ENCODE assay signal across 35 cellular contexts in genomic region chr22:44292521-44292920, GRCh38. TPM values are rescaled to one million over a fixed set of nuclear protein-coding genes. Genes with fewer than 3 reads are reported as not detected.
"Had no signal": no experiment of that assay in that cellular context is flagged by ENCODE, and none has a peak within 500 bp of the region (broad histone marks: within the 10 kb centered on the region; RNA-seq: fewer than 3 reads in every experiment).

No MANE protein-coding gene starts in this region.

- H3K9me3 ChIP-seq: gastrocnemius medialis had no signal

- H3K36me3 ChIP-seq: adrenal gland, breast epithelium, cardiac muscle cell, esophagus muscularis mucosa, gastrocnemius medialis, WERI-Rb-1 had no signal

- H3K4me3 ChIP-seq: adrenal gland, breast epithelium, cardiac muscle cell, coronary artery, dorsolateral prefrontal cortex, esophagus muscularis mucosa, gastrocnemius medialis had no signal

- DNase-seq: activated B cell treated with CpG ODN at 0.5 μM for 24 hours; activated CD4-positive, alpha-beta T cell treated with anti-CD3 and anti-CD28 coated beads for 48 hours; activated CD4-positive, alpha-beta T cell treated with anti-CD3 and anti-CD28 coated beads, Interleukin-2, amount 50 U/mL, for 1 hour; activated CD4-positive, alpha-beta T cell treated with anti-CD3 and anti-CD28 coated beads, Interleukin-2, amount 50 U/mL, for 48 hours; activated CD8-positive, alpha-beta memory T cell treated with anti-CD3 and anti-CD28 coated beads for 24 hours; activated CD8-positive, alpha-beta T cell treated with anti-CD3 and anti-CD28 coated beads for 36 hours; activated effector memory CD4-positive, alpha-beta T cell treated with anti-CD3 and anti-CD28 coated beads, Interleukin-2, amount 50 U/mL, for 16 hours; activated naive CD4-positive, alpha-beta T cell treated with anti-CD3 and anti-CD28 coated beads for 36 hours; activated naive CD8-positive, alpha-beta T cell treated with anti-CD3 and anti-CD28 coated beads for 36 hours; activated naive CD8-positive, alpha-beta T cell treated with anti-CD3 and anti-CD28 coated beads, Interleukin-2, amount 50 U/mL, for 24 hours; activated T-cell treated with anti-CD3 and anti-CD28 coated beads, Interleukin-2, amount 50 U/mL, for 4 hours; adrenal gland; aorta; central memory CD4-positive, alpha-beta T cell; cerebellar nuclear complex; effector memory CD4-positive, alpha-beta T cell; erythroblast; foreskin keratinocyte; gastrocnemius medialis; SW 1271; T-cell; T-helper 9 cell had no signal

- H3K27me3 Mint-ChIP-seq: activated naive CD4-positive, alpha-beta T cell treated with anti-CD3 and anti-CD28 coated beads, Interleukin-2, amount 50 U/mL, for 24 hours; activated naive CD8-positive, alpha-beta T cell treated with anti-CD3 and anti-CD28 coated beads for 36 hours had no signal

- H3K4me1 Mint-ChIP-seq: activated B cell treated with CpG ODN at 0.5 μM for 24 hours; activated naive CD4-positive, alpha-beta T cell treated with anti-CD3 and anti-CD28 coated beads, Interleukin-2, amount 50 U/mL, for 24 hours; activated naive CD8-positive, alpha-beta T cell treated with anti-CD3 and anti-CD28 coated beads for 36 hours; activated naive CD8-positive, alpha-beta T cell treated with anti-CD3 and anti-CD28 coated beads, Interleukin-2, amount 50 U/mL, for 24 hours; T-cell had no signal

- ATAC-seq: activated CD4-positive, CD25-positive, alpha-beta regulatory T cell treated with anti-CD3 and anti-CD28 coated beads, Interleukin-2, amount 50 U/mL, for 24 hours; activated CD8-positive, alpha-beta T cell treated with anti-CD3 and anti-CD28 coated beads for 36 hours; activated naive CD8-positive, alpha-beta T cell treated with anti-CD3 and anti-CD28 coated beads, Interleukin-2, amount 50 U/mL, for 24 hours; activated T-cell treated with anti-CD3 and anti-CD28 coated beads, Interleukin-2, amount 50 U/mL, for 4 hours; foreskin keratinocyte; gastrocnemius medialis; T-cell had no signal

- H3K36me3 Mint-ChIP-seq: activated naive CD4-positive, alpha-beta T cell treated with anti-CD3 and anti-CD28 coated beads, Interleukin-2, amount 50 U/mL, for 24 hours; activated naive CD8-positive, alpha-beta T cell treated with anti-CD3 and anti-CD28 coated beads for 36 hours; T-cell had no signal

- H3K4me3 Mint-ChIP-seq: activated B cell treated with CpG ODN at 0.5 μM for 24 hours; activated CD8-positive, alpha-beta T cell treated with anti-CD3 and anti-CD28 coated beads for 36 hours; activated naive CD4-positive, alpha-beta T cell treated with anti-CD3 and anti-CD28 coated beads for 36 hours; activated naive CD4-positive, alpha-beta T cell treated with anti-CD3 and anti-CD28 coated beads, Interleukin-2, amount 50 U/mL, for 24 hours; activated naive CD8-positive, alpha-beta T cell treated with anti-CD3 and anti-CD28 coated beads for 36 hours; activated naive CD8-positive, alpha-beta T cell treated with anti-CD3 and anti-CD28 coated beads, Interleukin-2, amount 50 U/mL, for 24 hours; activated T-cell treated with anti-CD3 and anti-CD28 coated beads, Interleukin-2, amount 50 U/mL, for 4 hours; brain; dendritic cell treated with granulocyte-macrophage colony-stimulating factor and Interleukin-4, amounts not matched to agents 40 ng/mL and 50 ng/mL, for 4 days; T-cell; T-helper 1 cell treated with Interleukin-12 subunit alpha and Interleukin-12 subunit beta and Interleukin-4 antibody, amounts not matched to agents 30 μg/mL and 1 μg/mL, for 36 hours had no signal

- H3K4me1 ChIP-seq: adrenal gland, breast epithelium, esophagus muscularis mucosa, foreskin keratinocyte, gastrocnemius medialis had no signal

- H3K27me3 ChIP-seq: adrenal gland, breast epithelium, cardiac muscle cell, esophagus muscularis mucosa had no signal

- H3K27ac ChIP-seq: adrenal gland, breast epithelium, cardiac muscle cell, coronary artery, esophagus muscularis mucosa, foreskin keratinocyte, gastrocnemius medialis, WERI-Rb-1 had no signal

- H3K9me3 Mint-ChIP-seq: activated naive CD4-positive, alpha-beta T cell treated with anti-CD3 and anti-CD28 coated beads, Interleukin-2, amount 50 U/mL, for 24 hours; activated T-helper 2 cell treated with anti-CD3 and anti-CD28 coated beads, Interferon-gamma antibody, Interleukin-2, Interleukin-4, amounts not matched to agents 10 μg/mL and 5 μg/mL and 100 μg/mL, durations not matched to agents 14 hours and 24 hours and 36 hours; dendritic cell treated with granulocyte-macrophage colony-stimulating factor and Interleukin-4, amounts not matched to agents 40 ng/mL and 50 ng/mL, for 4 days had no signal

- H3K27ac Mint-ChIP-seq: activated B cell treated with CpG ODN at 0.5 μM for 24 hours; activated CD8-positive, alpha-beta T cell treated with anti-CD3 and anti-CD28 coated beads for 36 hours; activated naive CD4-positive, alpha-beta T cell treated with anti-CD3 and anti-CD28 coated beads for 36 hours; activated naive CD8-positive, alpha-beta T cell treated with anti-CD3 and anti-CD28 coated beads for 36 hours; activated naive CD8-positive, alpha-beta T cell treated with anti-CD3 and anti-CD28 coated beads, Interleukin-2, amount 50 U/mL, for 24 hours; activated T-helper 2 cell treated with anti-CD3 and anti-CD28 coated beads, Interferon-gamma antibody, Interleukin-2, Interleukin-4, amounts not matched to agents 10 μg/mL and 5 μg/mL and 100 μg/mL, durations not matched to agents 14 hours and 24 hours and 36 hours; dendritic cell treated with granulocyte-macrophage colony-stimulating factor and Interleukin-4, amounts not matched to agents 40 ng/mL and 50 ng/mL, for 4 days; T-cell; T-helper 1 cell treated with Interleukin-12 subunit alpha and Interleukin-12 subunit beta and Interleukin-4 antibody, amounts not matched to agents 30 μg/mL and 1 μg/mL, for 36 hours had no signal

RNA-seq across cellular contexts. Expression of gene SHISAL1, which starts 20.2 kb away (rescaled TPM):
- total RNA-seq: activated B cell treated with CpG ODN at 0.5 μM for 24 hours; activated CD8-positive, alpha-beta T cell treated with anti-CD3 and anti-CD28 coated beads for 36 hours; activated naive CD4-positive, alpha-beta T cell treated with anti-CD3 and anti-CD28 coated beads for 36 hours; activated naive CD8-positive, alpha-beta T cell treated with anti-CD3 and anti-CD28 coated beads for 36 hours; activated T-cell treated with anti-CD3 and anti-CD28 coated beads, Interleukin-2, amount 50 U/mL, for 4 hours; activated T-helper 2 cell treated with anti-CD3 and anti-CD28 coated beads, Interferon-gamma antibody, Interleukin-2, Interleukin-4, amounts not matched to agents 10 μg/mL and 5 μg/mL and 100 μg/mL, durations not matched to agents 14 hours and 24 hours and 36 hours; foreskin keratinocyte; T-helper 2 cell treated with Interferon-gamma antibody and Interleukin-4, amounts not matched to agents 100 ng/mL and 5 ng/mL, for 36 hours had no signal
